27 cellular contexts compared by ENCODE assay signal in the genomic region with DNA sequence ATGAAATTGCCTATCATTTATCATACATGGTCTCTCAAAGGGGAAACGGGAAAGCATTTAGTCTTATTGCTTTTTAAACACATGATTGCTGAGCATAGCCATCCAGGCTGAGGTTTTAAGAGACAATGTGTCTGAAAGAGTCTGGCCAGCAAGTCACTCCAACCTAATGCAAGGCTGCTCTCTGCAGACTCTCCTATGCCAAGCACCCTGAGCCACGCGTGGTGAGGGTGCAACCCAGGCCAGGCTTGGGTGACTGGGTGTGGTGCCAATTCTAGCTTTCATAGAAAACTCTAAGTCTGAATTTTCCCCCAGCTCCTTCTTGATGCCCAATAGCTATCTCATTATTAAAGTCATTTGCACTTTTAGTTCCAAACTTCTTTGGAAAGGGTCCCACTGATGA.
DNase-seq lines count a peak whose midpoint lies in the region; ATAC-seq and TF ChIP-seq lines count a peak whose summit lies in the region.
"Had no signal": no experiment of that assay in that cellular context is flagged by ENCODE, and none has a peak within 500 bp of the region (broad histone marks: within the 10 kb centered on the region; RNA-seq: fewer than 3 reads in every experiment).

No MANE protein-coding gene starts in this region.

- H3K9me3 Mint-ChIP-seq in activated CD8-positive, alpha-beta memory T cell treated with anti-CD3 and anti-CD28 coated beads, Interleukin-2, amount 10 ng/mL, durations not matched to agents 7 days and 5 days (ENCODE audit: low read depth), result no peaks in the 10 kb centered on the region
- H3K9me3 Mint-ChIP-seq: activated CD4-positive, alpha-beta T cell treated with anti-CD3 and anti-CD28 coated beads, Interleukin-2, amount 10 ng/mL, durations not matched to agents 7 days and 5 days; activated T-helper 2 cell treated with anti-CD3 and anti-CD28 coated beads, Interferon-gamma antibody, Interleukin-2, Interleukin-4, amounts not matched to agents 10 μg/mL and 5 μg/mL and 100 μg/mL, durations not matched to agents 14 hours and 24 hours and 36 hours; GM23338; nephron had no signal

- no peaks in the 10 kb centered on the region for H3K27me3 ChIP-seq in tibial nerve
- H3K27me3 ChIP-seq: right lobe of liver, upper lobe of left lung had no signal

- H3K27ac ChIP-seq in tibial nerve, result no peak overlapping the region
- H3K27ac ChIP-seq: foreskin keratinocyte, heart right ventricle, right lobe of liver, stomach, upper lobe of left lung had no signal

- peaks cover 11% of the 10 kb centered on the region for H3K4me1 Mint-ChIP-seq in activated CD8-positive, alpha-beta memory T cell treated with anti-CD3 and anti-CD28 coated beads, Interleukin-2, amount 10 ng/mL, durations not matched to agents 7 days and 5 days

- TF ChIP-seq POLR2A in tibial nerve (IDR thresholded peaks at IDR 0.05), result no peak

- no peaks in the 10 kb centered on the region for H3K9me3 ChIP-seq in tibial nerve
- H3K9me3 ChIP-seq: heart right ventricle, right lobe of liver, stomach, upper lobe of left lung had no signal

- intact Hi-C loops in posterior cingulate gyrus (cut with DNase I), result no loop called here

- no peaks in the 10 kb centered on the region for H3K36me3 Mint-ChIP-seq in activated CD8-positive, alpha-beta memory T cell treated with anti-CD3 and anti-CD28 coated beads, Interleukin-2, amount 10 ng/mL, durations not matched to agents 7 days and 5 days
- H3K36me3 Mint-ChIP-seq: activated naive CD8-positive, alpha-beta T cell had no signal

- no peak for ATAC-seq in activated CD8-positive, alpha-beta memory T cell treated with anti-CD3 and anti-CD28 coated beads, Interleukin-2, amount 10 ng/mL, durations not matched to agents 7 days and 5 days
- no peak for ATAC-seq in left lobe of liver
- ATAC-seq: foreskin keratinocyte, GM23338 had no signal

- TF ChIP-seq CTCF in tibial nerve (IDR thresholded peaks at IDR 0.05), result peak in 4 of 5 experiments; percentile 5 to 37 (median 22)

- peaks cover 26% of the 10 kb centered on the region for H3K27me3 Mint-ChIP-seq in activated CD8-positive, alpha-beta memory T cell treated with anti-CD3 and anti-CD28 coated beads, Interleukin-2, amount 10 ng/mL, durations not matched to agents 7 days and 5 days
- H3K27me3 Mint-ChIP-seq: activated naive CD8-positive, alpha-beta T cell had no signal

- H3K4me1 ChIP-seq in tibial nerve, result peaks cover 0 to 13% (median 0%) of the 10 kb centered on the region in 4 donors
- H3K4me1 ChIP-seq: BE2C, foreskin keratinocyte, right lobe of liver had no signal

- DNase-seq in activated CD8-positive, alpha-beta memory T cell treated with anti-CD3 and anti-CD28 coated beads, Interleukin-2, amount 10 ng/mL, durations not matched to agents 7 days and 5 days, result peak; percentile 38
- no peak for DNase-seq in activated CD8-positive, alpha-beta memory T cell treated with anti-CD3 and anti-CD28 coated beads, Interleukin-2, amount 50 U/mL, for 4 hours
- DNase-seq in RPMI8226 (peak; percentile 55), left lobe of liver (ENCODE audit: low spot score) (peak; percentile 19), tibial nerve (ENCODE audit: low spot score in 2 of 2) (no peak), HK-2 (ENCODE audit: unreplicated experiment) (no peak), posterior cingulate gyrus (no peak)
- no peak for DNase-seq in activated naive CD4-positive, alpha-beta T cell treated with Interleukin-2 at 50 U/mL for 16 hours
- DNase-seq: activated CD4-positive, alpha-beta T cell treated with anti-CD3 and anti-CD28 coated beads, Interleukin-2, amount 10 ng/mL, durations not matched to agents 7 days and 5 days; aorta; BE2C; DMS79; foreskin keratinocyte; GF-D8; heart right ventricle; KG1; NCI-H187; NCI-H69; stomach; SW 1271; T1000; upper lobe of left lung had no signal

- no peak overlapping the region for H3K4me3 ChIP-seq in tibial nerve
- H3K4me3 ChIP-seq: GM23338, heart right ventricle, right lobe of liver, stomach, upper lobe of left lung had no signal

- no peak for TF ChIP-seq EP300 in tibial nerve (IDR thresholded peaks at IDR 0.05)

- no peak overlapping the region for H3K27ac Mint-ChIP-seq in activated CD8-positive, alpha-beta memory T cell treated with anti-CD3 and anti-CD28 coated beads, Interleukin-2, amount 10 ng/mL, durations not matched to agents 7 days and 5 days
- H3K27ac Mint-ChIP-seq: activated CD4-positive, alpha-beta T cell treated with anti-CD3 and anti-CD28 coated beads, Interleukin-2, amount 10 ng/mL, durations not matched to agents 7 days and 5 days; activated naive CD8-positive, alpha-beta T cell; activated T-helper 2 cell treated with anti-CD3 and anti-CD28 coated beads, Interferon-gamma antibody, Interleukin-2, Interleukin-4, amounts not matched to agents 10 μg/mL and 5 μg/mL and 100 μg/mL, durations not matched to agents 14 hours and 24 hours and 36 hours; GM23338; nephron had no signal

- H3K36me3 ChIP-seq in tibial nerve, result no peaks in the 10 kb centered on the region
- H3K36me3 ChIP-seq: BE2C, heart right ventricle, right lobe of liver, stomach, upper lobe of left lung had no signal

- CTCF ChIA-PET in activated CD8-positive, alpha-beta memory T cell treated with anti-CD3 and anti-CD28 coated beads, Interleukin-2, amount 10 ng/mL, durations not matched to agents 7 days and 5 days (lab: Charles Lee), result interaction anchor here (1.1 kb wide), 2 partner anchors 14 to 177 kb away, joined by 3 read pairs; no protein-coding TSS in a partner anchor

- H3K4me3 Mint-ChIP-seq in activated CD8-positive, alpha-beta memory T cell treated with anti-CD3 and anti-CD28 coated beads, Interleukin-2, amount 10 ng/mL, durations not matched to agents 7 days and 5 days, result no peak overlapping the region
- H3K4me3 Mint-ChIP-seq: activated CD4-positive, alpha-beta T cell treated with anti-CD3 and anti-CD28 coated beads, Interleukin-2, amount 10 ng/mL, durations not matched to agents 7 days and 5 days; activated naive CD8-positive, alpha-beta T cell; GM23338; nephron had no signal

- WGBS in tibial nerve, 2 donors, result 22 to 47% methylated on average over 3 of the region's 3 CpGs

Comparison
In these comparisons a context has a peak if more than half of its experiments do, and no peak if none do; other contexts are left out.
1. DNase-seq: peak in activated CD8-positive, alpha-beta memory T cell treated with anti-CD3 and anti-CD28 coated beads, Interleukin-2, amount 10 ng/mL, durations not matched to agents 7 days and 5 days (single experiment), RPMI8226 (single experiment) and left lobe of liver (single experiment); none in activated CD8-positive, alpha-beta memory T cell treated with anti-CD3 and anti-CD28 coated beads, Interleukin-2, amount 50 U/mL, for 4 hours (single experiment), tibial nerve (0 of 2), HK-2 (single experiment), activated naive CD4-positive, alpha-beta T cell treated with Interleukin-2 at 50 U/mL for 16 hours (single experiment) and posterior cingulate gyrus (0 of 10).